In the genomic region with DNA sequence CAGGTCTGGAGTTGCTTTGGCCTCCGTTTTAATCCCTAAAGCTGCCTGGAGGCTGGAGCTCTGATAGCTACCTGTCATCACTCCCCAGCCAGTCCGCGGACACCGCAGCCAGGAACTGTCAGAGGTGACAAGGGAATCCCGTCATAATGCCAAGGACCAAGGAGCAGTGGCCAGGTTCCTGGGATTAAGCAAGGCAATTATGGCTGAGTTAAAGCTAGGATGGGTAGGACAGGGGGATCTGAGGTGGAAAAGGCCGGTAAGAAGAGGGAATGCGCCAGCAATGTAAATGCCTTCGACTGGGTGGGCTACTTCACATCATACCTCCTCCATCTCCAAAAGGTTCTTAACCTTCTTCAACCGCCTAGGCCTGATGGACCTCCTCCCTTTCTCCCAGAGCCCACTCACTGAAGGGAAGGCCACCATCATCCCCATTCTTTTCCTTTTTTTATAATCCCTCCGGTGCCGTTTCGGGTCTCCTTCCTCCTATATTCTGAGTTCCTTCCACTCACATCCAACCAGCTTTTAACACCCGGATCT, we compare ENCODE assay signal across 8 cellular contexts.
DNase-seq lines count a peak whose midpoint lies in the region; ATAC-seq and TF ChIP-seq lines count a peak whose summit lies in the region.

No MANE protein-coding gene starts in this region.

- H3K4me2 ChIP-seq in OCI-LY3 (ENCODE audit: low read length), result peak overlapping the region; percentile 96

- H3K4me3 ChIP-seq in OCI-LY3 (ENCODE audit: low read length), result peak overlapping the region; percentile 94
- H3K4me3 ChIP-seq in cardiac fibroblast (replicated peaks in 1 of 2; ENCODE audit: low read depth in 2 of 2, low read length in 2 of 2), result peak overlapping the region; percentile 55 to 65

- H3K4me1 ChIP-seq in OCI-LY3 (ENCODE audit: low read length), result peaks cover 29% of the 10 kb centered on the region

- TF ChIP-seq CTCF in OCI-LY3 (IDR thresholded peaks at IDR 0.05; ENCODE audit: low read depth, low read length) (no peak), cardiac fibroblast (IDR thresholded peaks at IDR 0.05; ENCODE audit: low read depth, low read length) (no peak)

- no peak for ATAC-seq in stimulated activated memory B cell treated with anti-CD40 and anti-IgM and Interleukin-4, amounts not matched to agents 10 μg/mL and 1 μg/mL and 100 μg/mL, for 72 hours
- no peak for ATAC-seq in HG02798 (IDR thresholded peaks at IDR 0.05; ENCODE audit: poor library complexity, unreplicated experiment)

- H3K9me3 Mint-ChIP-seq in stimulated activated memory B cell treated with anti-CD40 and anti-IgM and Interleukin-4, amounts not matched to agents 10 μg/mL and 1 μg/mL and 100 μg/mL, for 72 hours, result no peaks in the 10 kb centered on the region

- peaks cover 12% of the 10 kb centered on the region for H3K79me2 ChIP-seq in OCI-LY3 (ENCODE audit: low read length)

- peak overlapping the region; percentile 84 for H3K9ac ChIP-seq in OCI-LY3 (ENCODE audit: low read length)

- H3K4me1 Mint-ChIP-seq in stimulated activated memory B cell treated with anti-CD40 and anti-IgM and Interleukin-4, amounts not matched to agents 10 μg/mL and 1 μg/mL and 100 μg/mL, for 72 hours, result peaks cover 27% of the 10 kb centered on the region

- no peaks in the 10 kb centered on the region for H3K27me3 ChIP-seq in OCI-LY3 (ENCODE audit: low read depth, low read length)
- H3K27me3 ChIP-seq in layer of hippocampus (ENCODE audit: control insufficient read depth, insufficient read depth, low read length), result no peaks in the 10 kb centered on the region

- peak overlapping the region; percentile 91 for H3K27ac Mint-ChIP-seq in stimulated activated memory B cell treated with anti-CD40 and anti-IgM and Interleukin-4, amounts not matched to agents 10 μg/mL and 1 μg/mL and 100 μg/mL, for 72 hours

- H3K4me3 Mint-ChIP-seq in stimulated activated memory B cell treated with anti-CD40 and anti-IgM and Interleukin-4, amounts not matched to agents 10 μg/mL and 1 μg/mL and 100 μg/mL, for 72 hours, result peak overlapping the region; percentile 95

- no peaks in the 10 kb centered on the region for H4K20me1 ChIP-seq in OCI-LY3 (ENCODE audit: insufficient read depth, low read length)

- no peak overlapping the region for H2AFZ ChIP-seq in OCI-LY3 (ENCODE audit: low read depth, low read length)

- H3K27me3 Mint-ChIP-seq in stimulated activated memory B cell treated with anti-CD40 and anti-IgM and Interleukin-4, amounts not matched to agents 10 μg/mL and 1 μg/mL and 100 μg/mL, for 72 hours, result no peaks in the 10 kb centered on the region

- DNase-seq in NCI-H1092 treated with DMSO at 0.1 percent for 48 hours (lab: John Stamatoyannopoulos, UW) (peak; percentile 79), NCI-H1092 (lab: John Stamatoyannopoulos, UW) (no peak), cardiac fibroblast (ENCODE audit: low read depth in 2 of 2) (peak in 1 of 2 donors; percentile 53), T-helper 9 cell (no peak)

- H3K36me3 ChIP-seq in OCI-LY3 (replicated peaks; ENCODE audit: low read depth, low read length), result peaks cover 28% of the 10 kb centered on the region

- H3K27ac ChIP-seq in OCI-LY3 (ENCODE audit: low read length) (peak overlapping the region; percentile 37; the same call in 1 of the 2 replicates), layer of hippocampus (ENCODE audit: low read depth, low read length) (peak overlapping the region; percentile 99)

- no peaks in the 10 kb centered on the region for H3K9me3 ChIP-seq in OCI-LY3 (ENCODE audit: insufficient read depth, low read length)

- H3K36me3 Mint-ChIP-seq in stimulated activated memory B cell treated with anti-CD40 and anti-IgM and Interleukin-4, amounts not matched to agents 10 μg/mL and 1 μg/mL and 100 μg/mL, for 72 hours, result peaks cover 7% of the 10 kb centered on the region
